Comparison of ENCODE assay signal across 8 cellular contexts in the genomic region with DNA sequence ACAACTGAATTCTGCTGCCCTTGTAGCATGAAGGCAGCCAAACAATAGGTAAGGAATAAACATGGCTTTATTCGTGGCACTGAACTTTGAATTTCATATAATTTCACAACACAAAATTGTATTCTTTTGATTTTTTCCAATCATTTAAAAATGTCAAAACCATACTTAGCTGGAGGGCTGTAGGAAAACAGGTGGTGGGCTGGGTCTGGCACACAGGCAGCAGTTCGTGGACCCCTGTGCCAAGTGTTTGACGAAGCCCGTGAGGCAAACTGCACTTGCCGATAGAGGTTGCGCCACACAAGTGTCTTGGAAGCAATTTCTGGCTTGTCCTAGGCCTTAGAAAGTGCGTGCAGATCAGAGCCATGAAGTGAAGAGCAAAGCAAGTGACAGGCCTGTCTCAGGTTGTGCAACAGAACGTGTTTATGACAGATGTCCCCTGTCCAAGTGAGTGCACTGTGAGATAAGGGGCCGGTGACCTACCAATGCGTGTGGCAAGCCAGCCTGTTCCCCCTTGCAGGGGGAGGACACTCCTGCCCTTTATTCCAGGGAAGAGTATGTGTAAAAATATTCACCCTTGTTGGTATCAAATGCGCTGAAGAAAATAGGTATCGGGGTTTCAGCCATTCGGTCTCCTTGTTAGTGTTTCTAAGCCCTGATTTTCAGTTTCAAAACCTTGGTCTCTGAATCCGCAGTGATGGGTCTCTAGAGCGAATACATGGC. TPM values are rescaled to one million over a fixed set of nuclear protein-coding genes. Genes with fewer than 3 reads are reported as not detected.
DNase-seq lines count a peak whose midpoint lies in the region; ATAC-seq and TF ChIP-seq lines count a peak whose summit lies in the region.

No MANE protein-coding gene starts in this region.

- H3K9ac ChIP-seq in colonic mucosa (ENCODE audit: low read depth in 2 of 2, low read length in 2 of 2): peak overlapping the region; percentile 83 to 97

- intact Hi-C loops in colonic mucosa (cut with DNase I): no loop called here

- peaks cover 10% of the 10 kb centered on the region for H3K4me1 ChIP-seq in RWPE2 (ENCODE audit: insufficient read depth, poor library complexity, severe bottlenecking)
- peaks cover 4% of the 10 kb centered on the region for H3K4me1 ChIP-seq in colonic mucosa
- H3K4me1 ChIP-seq in lung (ENCODE audit: control insufficient read depth in 2 of 2, insufficient read depth in 2 of 2, low read length in 2 of 2): peaks cover 6 to 8% of the 10 kb centered on the region in 2 donors
- H3K4me1 ChIP-seq in thymus (ENCODE audit: control insufficient read depth, insufficient read depth, low read length): peaks cover 5% of the 10 kb centered on the region

- H3K36me3 ChIP-seq in RWPE2 (ENCODE audit: low read depth) (no peaks in the 10 kb centered on the region), colonic mucosa (no peaks in the 10 kb centered on the region), lung (ENCODE audit: control insufficient read depth in 2 of 2, insufficient read depth in 2 of 2, low read length in 2 of 2) (no peaks in the 10 kb centered on the region), thymus (ENCODE audit: control insufficient read depth, insufficient read depth) (no peaks in the 10 kb centered on the region)

- WGBS in lung, 2 donors: 15 to 23% methylated on average over 15 of the region's 15 CpGs
- WGBS in thymus: 44% methylated on average over 15 of the region's 15 CpGs

- DNase-seq in NCI-H2171 treated with DMSO at 0.1 percent for 48 hours (lab: John Stamatoyannopoulos, UW): peak; percentile 37
- DNase-seq in NCI-H2171 (lab: John Stamatoyannopoulos, UW): no peak
- no peak for DNase-seq in RWPE2 (ENCODE audit: low spot score)
- DNase-seq in colonic mucosa: peak; percentile 72
- DNase-seq in lung (ENCODE audit: low spot score): peak; percentile 54

- peak overlapping the region; percentile 87 for H3K4me3 ChIP-seq in RWPE2 (ENCODE audit: severe bottlenecking)
- H3K4me3 ChIP-seq in colonic mucosa: peak overlapping the region; percentile 86
- H3K4me3 ChIP-seq in lung: peak overlapping the region; percentile 69
- H3K4me3 ChIP-seq in thymus (ENCODE audit: low read length): peak overlapping the region; percentile 89

- no peak overlapping the region for H3K27ac ChIP-seq in RWPE2 (ENCODE audit: poor library complexity, severe bottlenecking)
- peak overlapping the region; percentile 93 for H3K27ac ChIP-seq in colonic mucosa
- peak overlapping the region; percentile 91 to 92 for H3K27ac ChIP-seq in lung (ENCODE audit: low read depth in 1 of 2, low read length in 1 of 2)
- peak overlapping the region; percentile 56 for H3K27ac ChIP-seq in thymus (ENCODE audit: low read depth)

- ATAC-seq in HG02973 (IDR thresholded peaks at IDR 0.05; ENCODE audit: unreplicated experiment) (peak; percentile 9), RWPE2 (ENCODE audit: low read depth) (no peak), lung (ENCODE audit: insufficient read depth, low FRiP score) (no peak), HG03520 (IDR thresholded peaks at IDR 0.05; ENCODE audit: unreplicated experiment) (no peak)

- H3K27me3 ChIP-seq in RWPE2 (ENCODE audit: insufficient read depth, poor library complexity, severe bottlenecking): no peaks in the 10 kb centered on the region
- H3K27me3 ChIP-seq in colonic mucosa: no peaks in the 10 kb centered on the region
- H3K27me3 ChIP-seq in lung (ENCODE audit: control insufficient read depth, insufficient read depth): no peaks in the 10 kb centered on the region
- H3K27me3 ChIP-seq in thymus (ENCODE audit: control insufficient read depth, insufficient read depth): no peaks in the 10 kb centered on the region

- H3K9me3 ChIP-seq in RWPE2 (ENCODE audit: severe bottlenecking) (no peaks in the 10 kb centered on the region), colonic mucosa (no peaks in the 10 kb centered on the region), lung (ENCODE audit: control insufficient read depth in 2 of 2, insufficient read depth in 1 of 2, low read length in 1 of 2) (no peaks in the 10 kb centered on the region), thymus (ENCODE audit: control insufficient read depth) (no peaks in the 10 kb centered on the region)

- TF ChIP-seq CTCF in RWPE2 (IDR thresholded peaks at IDR 0.05; ENCODE audit: poor library complexity, severe bottlenecking) (no peak), colonic mucosa (IDR thresholded peaks at IDR 0.05) (no peak), lung (IDR thresholded peaks at IDR 0.05; ENCODE audit: control extremely low read depth, extremely low read depth) (no peak)

RNA-seq across cellular contexts. Expression of gene CHPT1, which starts 0.8 kb away (rescaled TPM):
- total RNA-seq in colonic mucosa: 100 to 1,000 TPM in 1 of 2 donors, 10 to 100 TPM in 1; 88.6 to 108 TPM
- total RNA-seq in lung: 10 to 100 TPM; 34.4 to 48.1 TPM
- 10 to 100 TPM; 25.1 to 60.9 TPM for polyA plus RNA-seq in lung
- 34.4 TPM for polyA plus RNA-seq in thymus

RNA-seq across cellular contexts. Expression of gene SYCP3, which starts 42.6 kb away (rescaled TPM):
- total RNA-seq in colonic mucosa: under 1 TPM in 1 of 2 donors, not detected in 1; 0.35 TPM
- total RNA-seq in lung: 1 to 10 TPM in 1 of 2 donors, under 1 TPM in 1; 0.46 to 1.2 TPM
- under 1 TPM; 0.05 to 0.89 TPM for polyA plus RNA-seq in lung
- 1.4 TPM for polyA plus RNA-seq in thymus

Comparison
In these comparisons a context has a peak if more than half of its experiments do, and no peak if none do; other contexts are left out.
1. DNase-seq: peak in NCI-H2171 treated with DMSO at 0.1 percent for 48 hours (single experiment), colonic mucosa (single experiment) and lung (single experiment); none in NCI-H2171 (single experiment) and RWPE2 (single experiment).
2. Peak in every context shown above with its lines, with median percentiles within 50 percentile points of each other: H3K4me3 ChIP-seq.